Comparison of ENCODE assay signal across 9 cellular contexts in the genomic region with DNA sequence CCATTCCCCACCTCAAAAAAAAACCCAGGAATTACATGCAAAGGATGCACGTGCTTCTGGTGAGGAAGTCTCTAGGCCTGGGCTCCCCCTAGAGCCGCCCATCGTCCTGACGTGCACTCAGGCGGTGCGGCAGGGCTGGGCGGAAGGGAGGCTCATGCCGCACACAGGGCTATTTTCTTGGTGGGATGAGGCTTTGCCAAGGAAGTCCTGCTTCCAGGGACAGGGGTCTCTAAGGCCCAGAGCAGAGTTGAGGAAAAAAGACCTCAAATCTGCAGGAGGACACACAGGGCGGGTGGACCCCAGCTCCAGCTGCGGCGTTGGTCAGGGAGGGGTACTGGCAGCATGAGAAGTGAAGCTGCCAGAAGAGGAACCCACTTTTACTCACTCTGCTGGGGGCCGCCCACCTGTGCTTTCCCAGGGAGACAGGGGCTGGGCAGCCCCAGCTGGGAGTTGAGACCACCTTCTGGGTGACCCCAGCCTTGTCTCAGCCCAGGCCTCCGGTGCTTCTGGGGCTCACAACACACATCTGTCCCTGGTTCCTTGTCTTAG. TPM values are rescaled to one million over a fixed set of nuclear protein-coding genes. Genes with fewer than 3 reads are reported as not detected.
DNase-seq lines count a peak whose midpoint lies in the region; ATAC-seq, FAIRE-seq and TF ChIP-seq lines count a peak whose summit lies in the region.
"Had no signal": no experiment of that assay in that cellular context is flagged by ENCODE, and none has a peak within 500 bp of the region (broad histone marks: within the 10 kb centered on the region; RNA-seq: fewer than 3 reads in every experiment).

No MANE protein-coding gene starts in this region.

- peaks cover 24 to 43% of the 10 kb centered on the region in 2 donors for H3K36me3 Mint-ChIP-seq in activated naive CD4-positive, alpha-beta T cell treated with anti-CD3 and anti-CD28 coated beads, Interleukin-2, amount 50 U/mL, for 72 hours

- no peak for ATAC-seq in activated naive CD4-positive, alpha-beta T cell treated with anti-CD3 and anti-CD28 coated beads, Interleukin-2, amount 50 U/mL, for 72 hours
- ATAC-seq in psoas muscle = no peak

- no peak for TF ChIP-seq RAD21 in Ishikawa (IDR thresholded peaks at IDR 0.05; ENCODE audit: low read depth)

- TF ChIP-seq POLR2A in GM12892 (IDR thresholded peaks at IDR 0.05; ENCODE audit: low read depth, low read length) = no peak

- 59 to 73% (median 63%) methylated on average over 12 to 13 of the region's 13 CpGs for WGBS in psoas muscle, 3 donors

- H3K27me3 ChIP-seq in psoas muscle (ENCODE audit: insufficient read depth in 3 of 3, low read length in 2 of 3) = no peaks in the 10 kb centered on the region

- intact Hi-C loops in psoas muscle (cut with DNase I) = no loop called here

- no peak overlapping the region for H3K4me3 ChIP-seq in psoas muscle

- H3K27ac Mint-ChIP-seq in activated naive CD4-positive, alpha-beta T cell treated with anti-CD3 and anti-CD28 coated beads, Interleukin-2, amount 50 U/mL, for 72 hours = peak overlapping the region; percentile 94 to 97

- no peak for TF ChIP-seq CTCF in psoas muscle (IDR thresholded peaks at IDR 0.05)
- TF ChIP-seq CTCF in D721Med (IDR thresholded peaks at IDR 0.05; ENCODE audit: insufficient read depth, missing control alignments) = no peak

- peaks cover 19% of the 10 kb centered on the region for H3K4me1 ChIP-seq in psoas muscle

- DNase-seq in GM12892 (ENCODE audit: insufficient read length) (no peak), psoas muscle (no peak), T-helper 9 cell (no peak), NCI-H524 (lab: John Stamatoyannopoulos, UW) (no peak), D721Med (ENCODE audit: insufficient read length, low spot score) (no peak), NCI-H1694 (lab: John Stamatoyannopoulos, UW) (no peak)
- DNase-seq in activated naive CD4-positive, alpha-beta T cell treated with anti-CD3 and anti-CD28 coated beads, Interleukin-2, amount 50 U/mL, for 72 hours (ENCODE audit: low spot score in 2 of 2) = no peak
- DNase-seq: NCI-H1930 had no signal

- no peaks in the 10 kb centered on the region for H3K36me3 ChIP-seq in psoas muscle (ENCODE audit: insufficient read depth in 1 of 2, low read depth in 1 of 2)

- no peaks in the 10 kb centered on the region for H3K9me3 Mint-ChIP-seq in activated naive CD4-positive, alpha-beta T cell treated with anti-CD3 and anti-CD28 coated beads, Interleukin-2, amount 50 U/mL, for 72 hours

- no peaks in the 10 kb centered on the region for H3K9me3 ChIP-seq in psoas muscle

- TF ChIP-seq EP300 in Ishikawa (IDR thresholded peaks at IDR 0.05; ENCODE audit: borderline replicate concordance) = no peak

- H3K27ac ChIP-seq in psoas muscle = peak overlapping the region; percentile 50

- FAIRE-seq in GM12892 (lab: Jason Lieb, UNC) (peak; percentile 51), D721Med (lab: Jason Lieb, UNC) (no peak)

TF ChIP-seq in Ishikawa, 13 proteins besides CTCF, POLR2A, EP300 and RAD21:
- TF ChIP-seq CREB1 (IDR thresholded peaks at IDR 0.05; ENCODE audit: low read depth) (no peak), ZBTB7A (IDR thresholded peaks at IDR 0.05; ENCODE audit: low read depth) (peak; percentile 38; the same call in 1 of the 2 replicates)

RNA-seq across cellular contexts. Expression of a gene that starts 4.2 kb away (rescaled TPM):
- polyA plus RNA-seq in GM12892 (2012; ENCODE audit: missing spikeins) = 32.0 TPM
- 10 to 100 TPM; 95.3 to 96.2 TPM for total RNA-seq in activated naive CD4-positive, alpha-beta T cell treated with anti-CD3 and anti-CD28 coated beads, Interleukin-2, amount 50 U/mL, for 72 hours
- 1 to 10 TPM; 3.3 to 4.8 (median 3.9) TPM for total RNA-seq in psoas muscle
- 1 to 10 TPM; 1.4 to 4.3 (median 1.6) TPM for polyA plus RNA-seq in psoas muscle

RNA-seq across cellular contexts. Expression of a gene that starts 14.5 kb away (rescaled TPM):
- polyA plus RNA-seq in GM12892 (2012; ENCODE audit: missing spikeins) = 2.1 TPM
- 10 to 100 TPM; 13.8 to 16.7 TPM for total RNA-seq in activated naive CD4-positive, alpha-beta T cell treated with anti-CD3 and anti-CD28 coated beads, Interleukin-2, amount 50 U/mL, for 72 hours
- 10 to 100 TPM in 3 of 4 donors, 1 to 10 TPM in 1; 9.2 to 13.0 (median 11.8) TPM for total RNA-seq in psoas muscle
- 1 to 10 TPM; 2.8 to 7.5 (median 3.0) TPM for polyA plus RNA-seq in psoas muscle

Comparison
In these comparisons a context has a peak if more than half of its experiments do, and no peak if none do; other contexts are left out.
1. RNA of a gene that starts 4.2 kb away (total RNA-seq): 95.3 to 96.2 TPM in activated naive CD4-positive, alpha-beta T cell treated with anti-CD3 and anti-CD28 coated beads, Interleukin-2, amount 50 U/mL, for 72 hours; 3.3 to 4.8 TPM in psoas muscle; every median in the first group is over 10 times any median in the second.